1 cellular context compared by ENCODE assay signal in the genomic region with DNA sequence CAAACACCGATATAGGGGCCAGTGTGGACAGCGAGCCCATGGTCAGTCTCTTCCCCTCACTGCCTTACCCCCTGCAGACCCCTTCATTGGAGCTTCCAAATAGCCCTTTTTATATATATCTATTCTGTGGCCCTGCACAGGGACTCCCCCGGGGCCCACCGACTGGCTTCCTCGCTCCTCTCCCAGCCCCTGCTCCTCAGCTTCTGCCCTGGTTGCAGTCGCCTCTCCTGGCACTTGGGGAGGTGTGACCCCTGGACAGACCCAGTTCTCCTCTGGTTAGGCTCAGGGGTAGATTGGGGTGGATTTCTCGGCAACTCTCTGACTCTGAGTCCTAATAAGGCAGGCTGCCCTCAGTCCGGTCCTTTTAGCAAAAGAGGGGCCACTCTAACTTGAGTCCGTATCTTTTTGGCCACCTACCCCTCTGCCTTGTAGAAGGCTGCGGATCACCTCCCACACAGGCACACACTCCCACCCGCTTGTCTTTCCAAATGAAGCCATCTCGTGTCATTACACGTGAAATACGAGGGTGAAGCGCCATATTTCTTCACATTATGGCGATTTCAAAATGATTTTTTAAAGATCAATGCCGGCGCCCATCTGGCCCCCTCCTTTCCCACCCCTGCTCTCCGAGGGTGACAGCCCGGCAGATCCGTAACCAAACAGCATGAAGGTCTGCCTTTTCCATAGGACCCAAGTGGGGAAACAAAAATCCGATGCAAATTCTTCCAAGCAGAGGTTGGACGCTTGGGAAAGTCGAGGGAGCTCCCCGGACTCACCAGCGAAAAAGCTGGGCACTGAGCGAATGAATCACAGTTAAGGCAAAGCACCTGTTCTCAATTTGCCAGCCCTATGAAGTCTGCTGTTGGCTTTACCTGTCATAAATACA.
TF ChIP-seq lines count a peak whose summit lies in the region.

No MANE protein-coding gene starts in this region.

TF ChIP-seq in HEK293, 187 proteins besides CTCF, POLR2A, EP300 and RAD21 (continued from another document):
- TF ChIP-seq ZBTB44 (tag by site-specific recombination; IDR thresholded peaks at IDR 0.05) = no peak
- TF ChIP-seq ZNF311 (tag by site-specific recombination; IDR thresholded peaks at IDR 0.05; ENCODE audit: borderline replicate concordance) = no peak
- TF ChIP-seq YY1 (tag by site-specific recombination; IDR thresholded peaks at IDR 0.05) = no peak
- no peak for TF ChIP-seq ZNF624 (tag by site-specific recombination; IDR thresholded peaks at IDR 0.05)
- TF ChIP-seq ZNF302 (tag by site-specific recombination; IDR thresholded peaks at IDR 0.05; ENCODE audit: low read depth) = no peak
- TF ChIP-seq, protein P1, sequence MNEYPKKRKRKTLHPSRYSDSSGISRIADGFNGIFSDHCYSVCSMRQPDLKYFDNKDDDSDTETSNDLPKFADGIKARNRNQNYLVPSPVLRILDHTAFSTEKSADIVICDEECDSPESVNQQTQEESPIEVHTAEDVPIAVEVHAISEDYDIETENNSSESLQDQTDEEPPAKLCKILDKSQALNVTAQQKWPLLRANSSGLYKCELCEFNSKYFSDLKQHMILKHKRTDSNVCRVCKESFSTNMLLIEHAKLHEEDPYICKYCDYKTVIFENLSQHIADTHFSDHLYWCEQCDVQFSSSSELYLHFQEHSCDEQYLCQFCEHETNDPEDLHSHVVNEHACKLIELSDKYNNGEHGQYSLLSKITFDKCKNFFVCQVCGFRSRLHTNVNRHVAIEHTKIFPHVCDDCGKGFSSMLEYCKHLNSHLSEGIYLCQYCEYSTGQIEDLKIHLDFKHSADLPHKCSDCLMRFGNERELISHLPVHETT (tag by site-specific recombination; IDR thresholded peaks at IDR 0.05) = no peak
- TF ChIP-seq ZNF501 (tag by site-specific recombination; IDR thresholded peaks at IDR 0.05) = no peak
